25 cellular contexts compared by ENCODE assay signal in the genomic region with DNA sequence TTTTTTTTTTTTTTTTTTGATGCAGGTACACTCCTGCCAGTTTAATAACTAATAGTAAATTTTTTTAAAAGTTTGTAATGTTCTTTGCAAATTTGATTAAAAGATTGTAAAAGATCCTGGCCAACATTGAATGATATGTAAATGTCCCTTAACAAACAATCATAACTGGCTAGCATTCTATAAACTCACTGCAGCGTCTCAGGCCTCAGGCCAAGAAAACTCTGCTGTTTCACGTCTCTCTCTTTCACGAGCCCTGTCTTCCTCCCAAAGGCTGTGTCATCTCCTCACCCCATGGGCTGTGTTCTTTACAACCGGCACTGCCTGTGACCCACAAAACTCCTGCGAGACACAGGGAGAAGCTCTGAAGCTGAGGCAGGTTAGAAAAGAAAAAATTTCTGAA.
"Had no signal": no experiment of that assay in that cellular context is flagged by ENCODE, and none has a peak within 500 bp of the region (broad histone marks: within the 10 kb centered on the region; RNA-seq: fewer than 3 reads in every experiment).

No MANE protein-coding gene starts in this region.

- ATAC-seq: activated CD8-positive, alpha-beta T cell treated with anti-CD3 and anti-CD28 coated beads, Interleukin-2, amount 10 ng/mL, durations not matched to agents 7 days and 5 days; T-helper 17 cell; WTC11 had no signal

- H3K9me3 ChIP-seq: breast epithelium had no signal

- H3K27ac Mint-ChIP-seq: activated CD8-positive, alpha-beta T cell treated with anti-CD3 and anti-CD28 coated beads, Interleukin-2, amount 10 ng/mL, durations not matched to agents 7 days and 5 days; activated naive CD4-positive, alpha-beta T cell treated with anti-CD3 and anti-CD28 coated beads, Interleukin-2, amount 50 U/mL, for 24 hours; activated T-helper 1 cell treated with anti-CD3 and anti-CD28 coated beads, Interleukin-12 subunit alpha, Interleukin-12 subunit beta, Interleukin-2, Interleukin-4 antibody, amounts not matched to agents 30 ng/mL and 10 ng/mL and 1 ng/mL, durations not matched to agents 14 hours and 24 hours and 36 hours; T-helper 17 cell; WTC11 had no signal

- H3K4me3 ChIP-seq: breast epithelium had no signal

- H3K4me2 ChIP-seq: KMS-11 had no signal

- H3K9me3 Mint-ChIP-seq: activated naive CD4-positive, alpha-beta T cell treated with anti-CD3 and anti-CD28 coated beads, Interleukin-2, amount 50 U/mL, for 24 hours; activated T-helper 1 cell treated with anti-CD3 and anti-CD28 coated beads, Interleukin-12 subunit alpha, Interleukin-12 subunit beta, Interleukin-2, Interleukin-4 antibody, amounts not matched to agents 30 ng/mL and 10 ng/mL and 1 ng/mL, durations not matched to agents 14 hours and 24 hours and 36 hours had no signal

- H3K4me3 Mint-ChIP-seq: activated CD8-positive, alpha-beta T cell treated with anti-CD3 and anti-CD28 coated beads, Interleukin-2, amount 10 ng/mL, durations not matched to agents 7 days and 5 days; activated naive CD4-positive, alpha-beta T cell treated with anti-CD3 and anti-CD28 coated beads, Interleukin-2, amount 50 U/mL, for 24 hours; activated T-helper 1 cell treated with anti-CD3 and anti-CD28 coated beads, Interleukin-12 subunit alpha, Interleukin-12 subunit beta, Interleukin-2, Interleukin-4 antibody, amounts not matched to agents 30 ng/mL and 10 ng/mL and 1 ng/mL, durations not matched to agents 14 hours and 24 hours and 36 hours; T-helper 17 cell; WTC11 had no signal

- H3K27me3 Mint-ChIP-seq: activated naive CD4-positive, alpha-beta T cell treated with anti-CD3 and anti-CD28 coated beads, Interleukin-2, amount 50 U/mL, for 24 hours had no signal

- H3K9ac ChIP-seq: KMS-11 had no signal

- H3K27ac ChIP-seq: breast epithelium, KMS-11 had no signal

- DNase-seq: activated CD4-positive, alpha-beta T cell treated with anti-CD3 and anti-CD28 coated beads for 48 hours; activated CD4-positive, alpha-beta T cell treated with anti-CD3 and anti-CD28 coated beads, Interleukin-2, amount 50 U/mL, for 4 hours; activated CD4-positive, CD25-positive, alpha-beta regulatory T cell treated with anti-CD3 and anti-CD28 coated beads, Interleukin-2, amount 50 U/mL, for 72 hours; activated CD8-positive, alpha-beta memory T cell treated with anti-CD3 and anti-CD28 coated beads, Interleukin-2, amount 50 U/mL, for 48 hours; activated CD8-positive, alpha-beta T cell treated with anti-CD3 and anti-CD28 coated beads, Interleukin-2, amount 10 ng/mL, durations not matched to agents 7 days and 5 days; activated effector memory CD4-positive, alpha-beta T cell treated with Interleukin-2 at 50 U/mL for 16 hours; activated naive CD4-positive, alpha-beta T cell; activated T-cell treated with anti-CD3 and anti-CD28 coated beads, Interleukin-2, amount 50 U/mL, for 1 hour; aorta; central memory CD4-positive, alpha-beta T cell; MM.1S; NCI-H1105 treated with DMSO at 0.1 percent for 48 hours; NCI-H1436 treated with DMSO at 0.1 percent for 48 hours; NCI-H187 treated with DMSO at 0.1 percent for 48 hours; NCI-H2081 treated with DMSO at 0.1 percent for 48 hours; NCI-H446; NCI-H524; SIG-M5; T-helper 17 cell; T-helper 9 cell had no signal

- H3K36me3 ChIP-seq: breast epithelium had no signal

- H3K4me1 Mint-ChIP-seq: activated naive CD4-positive, alpha-beta T cell treated with anti-CD3 and anti-CD28 coated beads, Interleukin-2, amount 50 U/mL, for 24 hours; T-helper 17 cell had no signal

- H3K4me1 ChIP-seq: breast epithelium had no signal

- H3K36me3 Mint-ChIP-seq: activated naive CD4-positive, alpha-beta T cell treated with anti-CD3 and anti-CD28 coated beads, Interleukin-2, amount 50 U/mL, for 24 hours; WTC11 had no signal

- H3K27me3 ChIP-seq: breast epithelium had no signal
